Comparison of ENCODE assay signal across 8 cellular contexts in genomic region chr2:10452334-10452733, GRCh38. TPM values are rescaled to one million over a fixed set of nuclear protein-coding genes. Genes with fewer than 3 reads are reported as not detected.
DNase-seq lines count a peak whose midpoint lies in the region; ATAC-seq, FAIRE-seq and TF ChIP-seq lines count a peak whose summit lies in the region.

No MANE protein-coding gene starts in this region.

- peak; percentile 79 for DNase-seq in LoVo (ENCODE audit: low spot score)
- peak; percentile 59 for DNase-seq in amniotic epithelial cell (ENCODE audit: low read depth)
- DNase-seq in lower lobe of right lung, result peak; percentile 83
- no peak for DNase-seq in stimulated activated CD4-positive, alpha-beta T cell treated with anti-CD3 and anti-CD28 coated beads, Interleukin-4, amount 100 ng/mL, for 24 hours
- no peak for DNase-seq in Ammon's horn (ENCODE audit: low spot score)
- DNase-seq in GM12891 (ENCODE audit: insufficient read length, low spot score), result no peak

- no peak for TF ChIP-seq POLR2A in GM12891 (IDR thresholded peaks at IDR 0.05; ENCODE audit: low read depth, low read length)

- no peaks in the 10 kb centered on the region for H3K9me3 ChIP-seq in lower lobe of right lung

- ATAC-seq in lower lobe of right lung (peak; percentile 33 to 42), HG03432 (IDR thresholded peaks at IDR 0.05; ENCODE audit: unreplicated experiment) (no peak)

- intact Hi-C loops in lower lobe of right lung (cut with DNase I), result no loop called here

- FAIRE-seq in GM12891 (lab: Jason Lieb, UNC), result no peak

- H3K4me3 ChIP-seq in lower lobe of right lung, result no peak overlapping the region

- H3K36me3 ChIP-seq in lower lobe of right lung, result no peaks in the 10 kb centered on the region

- H3K4me1 ChIP-seq in lower lobe of right lung, result peaks cover 24% of the 10 kb centered on the region

- no peaks in the 10 kb centered on the region for H3K27me3 ChIP-seq in lower lobe of right lung (ENCODE audit: low read depth)

- H3K27ac ChIP-seq in C4-2B (peak overlapping the region; percentile 99), lower lobe of right lung (peak overlapping the region; percentile 37)

- TF ChIP-seq CTCF in C4-2B (conservative IDR thresholded peaks at IDR 0.05) (no peak), lower lobe of right lung (IDR thresholded peaks at IDR 0.05) (no peak)

TF ChIP-seq in GM12891, 5 proteins besides CTCF, POLR2A, EP300 and RAD21:
- TF ChIP-seq POLR2AphosphoS5 (IDR thresholded peaks at IDR 0.05; ENCODE audit: low read depth, low read length), result no peak
- no peak for TF ChIP-seq TAF1 (IDR thresholded peaks at IDR 0.05; ENCODE audit: low read depth, low read length)
- TF ChIP-seq POU2F2 (IDR thresholded peaks at IDR 0.05; ENCODE audit: low read depth, low read length), result no peak

RNA-seq across cellular contexts. Expression of gene ODC1, which starts 4.2 kb away (rescaled TPM):
- 30.1 TPM for total RNA-seq in lower lobe of right lung
- polyA plus RNA-seq in GM12891 (2012; ENCODE audit: low read depth, missing spikeins), result 107 TPM

Comparison
In these comparisons a context has a peak if more than half of its experiments do, and no peak if none do; other contexts are left out.
1. DNase-seq: peak in LoVo (single experiment), amniotic epithelial cell (single experiment) and lower lobe of right lung (single experiment); none in stimulated activated CD4-positive, alpha-beta T cell treated with anti-CD3 and anti-CD28 coated beads, Interleukin-4, amount 100 ng/mL, for 24 hours (single experiment), Ammon's horn (single experiment) and GM12891 (single experiment).